ENCODE assay signal across 8 cellular contexts in the genomic region with DNA sequence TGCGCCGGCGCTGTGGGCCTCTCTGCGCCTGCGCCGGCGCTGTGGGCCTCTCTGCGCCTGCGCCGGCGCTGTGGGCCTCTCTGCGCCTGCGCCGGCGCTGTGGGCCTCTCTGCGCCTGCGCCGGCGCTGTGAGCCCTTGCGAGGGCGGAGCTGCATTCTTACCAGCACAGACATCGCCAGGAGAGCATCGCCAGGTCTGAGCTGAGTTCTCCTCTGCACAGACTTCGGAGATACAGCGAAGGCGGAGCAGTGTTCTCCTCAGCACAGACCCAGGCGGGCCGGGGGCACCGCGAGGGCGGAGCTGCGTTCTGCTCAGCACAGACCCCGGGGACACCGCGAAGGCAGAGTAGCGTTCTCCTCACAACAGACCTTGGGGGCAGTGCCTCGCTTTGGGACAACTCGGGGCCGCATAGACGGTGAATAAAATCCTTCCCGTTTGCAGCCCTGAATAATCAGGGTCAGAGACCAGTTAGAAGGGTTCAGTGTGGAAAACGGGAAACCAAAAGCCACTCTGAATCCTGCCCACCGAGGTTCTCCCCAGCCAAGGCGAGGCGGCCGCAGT.
A peak's percentile ranks its signal among the peaks of the same experiment; 100 is the strongest.
DNase-seq lines count a peak whose midpoint lies in the region; ATAC-seq and TF ChIP-seq lines count a peak whose summit lies in the region.
"Not testable (repeated sequence)": the region's sequence is repeated elsewhere in the genome, so short reads cannot be mapped to it uniquely, and the experiment has no call there.

No MANE protein-coding gene starts in this region.

- 6% methylated on average over 22 of the region's 46 CpGs for WGBS in SK-N-SH (ENCODE audit: low lambda C conversion rate)

- peak in 4 of 5 donors; percentile 6 to 33 (median 26) for DNase-seq in CD4-positive, alpha-beta memory T cell
- DNase-seq in SK-N-SH, result peak; percentile 84
- DNase-seq in activated T-cell treated with anti-CD3 and anti-CD28 coated beads, Interleukin-2, amount 50 U/mL, for 72 hours, result peak in 1 of 2 donors; percentile 15
- not testable (repeated sequence) for DNase-seq in brain microvascular endothelial cell; left ventricle myocardium inferior; skeletal muscle cell (ENCODE audit: low read depth); upper lobe of right lung

- not testable (repeated sequence) for H3K9me2 ChIP-seq in SK-N-SH

- not testable (repeated sequence) for H3K27me3 Mint-ChIP-seq in CD4-positive, alpha-beta memory T cell; activated T-cell treated with anti-CD3 and anti-CD28 coated beads, Interleukin-2, amount 50 U/mL, for 72 hours (ENCODE audit: low read depth)

- not testable (repeated sequence) for H3F3A ChIP-seq in SK-N-SH (replicated peaks; ENCODE audit: insufficient read depth)

- peak overlapping the region; percentile 81 for H3K9ac ChIP-seq in SK-N-SH

- not testable (repeated sequence) for TF ChIP-seq CTCF in SK-N-SH (IDR thresholded peaks at IDR 0.05); brain microvascular endothelial cell (IDR thresholded peaks at IDR 0.05; ENCODE audit: low read depth, low read length, missing control alignments); left ventricle myocardium inferior (IDR thresholded peaks at IDR 0.05; ENCODE audit: borderline replicate concordance); upper lobe of right lung (IDR thresholded peaks at IDR 0.05)

- peak overlapping the region in 3 of 7 donors; percentile 5 to 88 (median 52) for H3K27ac Mint-ChIP-seq in CD4-positive, alpha-beta memory T cell
- H3K27ac Mint-ChIP-seq in activated T-cell treated with anti-CD3 and anti-CD28 coated beads, Interleukin-2, amount 50 U/mL, for 72 hours, result not testable (repeated sequence)

- intact Hi-C loops in CD4-positive, alpha-beta memory T cell (cut with micrococcal nuclease); left ventricle myocardium inferior (cut with micrococcal nuclease); upper lobe of right lung (cut with DNase I): not testable (repeated sequence)

- H3K9me3 ChIP-seq in CD4-positive, alpha-beta memory T cell (ENCODE audit: control insufficient read depth in 1 of 2, low read length in 2 of 2); SK-N-SH; left ventricle myocardium inferior (replicated peaks); upper lobe of right lung: not testable (repeated sequence)

- in situ Hi-C loops in brain microvascular endothelial cell (cut with HindIII; ENCODE audit: low pct_ligation_motif_present, low sequenced_read_pairs), result not testable (repeated sequence)

- H4K20me1 ChIP-seq in SK-N-SH (ENCODE audit: insufficient read depth), result not testable (repeated sequence)

- not testable (repeated sequence) for H3K9me3 Mint-ChIP-seq in CD4-positive, alpha-beta memory T cell; activated T-cell treated with anti-CD3 and anti-CD28 coated beads, Interleukin-2, amount 50 U/mL, for 72 hours

- POLR2A ChIA-PET in CD4-positive, alpha-beta memory T cell (lab: Charles Lee; ENCODE audit: partially characterized antibody); SK-N-SH (lab: Yijun Ruan, JAX): not testable (repeated sequence)

- peak overlapping the region; percentile 88 for H3K4me2 ChIP-seq in SK-N-SH

- H3K27ac ChIP-seq in CD4-positive, alpha-beta memory T cell (ENCODE audit: low read depth, low read length); brain microvascular endothelial cell; upper lobe of right lung: not testable (repeated sequence)
- H3K27ac ChIP-seq in SK-N-SH (ENCODE audit: low read depth in 2 of 2, low read length in 1 of 2) (peak overlapping the region; percentile 70 to 86), left ventricle myocardium inferior (replicated peaks) (peak overlapping the region; percentile 57)

- H3K36me3 ChIP-seq in CD4-positive, alpha-beta memory T cell (ENCODE audit: insufficient read depth, low read length); SK-N-SH (replicated peaks in 1 of 2; ENCODE audit: control insufficient read depth in 1 of 2, insufficient read depth in 2 of 2, low read length in 1 of 2); brain microvascular endothelial cell (replicated peaks); left ventricle myocardium inferior; upper lobe of right lung: not testable (repeated sequence)

- peak overlapping the region; percentile 91 for H2AFZ ChIP-seq in SK-N-SH (ENCODE audit: low read depth)

- H3K4me1 ChIP-seq in CD4-positive, alpha-beta memory T cell (ENCODE audit: insufficient read depth, low read length); SK-N-SH (ENCODE audit: control insufficient read depth in 1 of 2, insufficient read depth in 2 of 2, low read depth in 1 of 2, low read length in 1 of 2); left ventricle myocardium inferior; upper lobe of right lung: not testable (repeated sequence)

- TF ChIP-seq EP300 in SK-N-SH (IDR thresholded peaks at IDR 0.05; ENCODE audit: borderline replicate concordance in 1 of 2, low read depth in 1 of 2, low read length in 1 of 2), result not testable (repeated sequence)

- CTCF ChIA-PET in CD4-positive, alpha-beta memory T cell (lab: Charles Lee; ENCODE audit: partially characterized antibody); SK-N-SH (lab: Yijun Ruan, JAX): not testable (repeated sequence)

- not testable (repeated sequence) for H3K4me3 ChIP-seq in CD4-positive, alpha-beta memory T cell (ENCODE audit: low read length in 2 of 2)
- H3K4me3 ChIP-seq in SK-N-SH (ENCODE audit: low read depth in 2 of 2, low read length in 1 of 2) (peak overlapping the region; percentile 70 to 98), brain microvascular endothelial cell (ENCODE audit: low read depth, low read length) (peak overlapping the region; percentile 1), left ventricle myocardium inferior (peak overlapping the region; percentile 56), skeletal muscle cell (ENCODE audit: low read depth, low read length) (peak overlapping the region; percentile 33), upper lobe of right lung (peak overlapping the region; percentile 19)

- peak; percentile 37 for TF ChIP-seq RAD21 in SK-N-SH (IDR thresholded peaks at IDR 0.05; ENCODE audit: low read length)

- H3K4me1 Mint-ChIP-seq in CD4-positive, alpha-beta memory T cell; activated T-cell treated with anti-CD3 and anti-CD28 coated beads, Interleukin-2, amount 50 U/mL, for 72 hours (ENCODE audit: low read depth): not testable (repeated sequence)

- H3K4me3 Mint-ChIP-seq in CD4-positive, alpha-beta memory T cell, result peak overlapping the region; percentile 15 to 77 (median 48)
- peak overlapping the region; percentile 29 to 69 for H3K4me3 Mint-ChIP-seq in activated T-cell treated with anti-CD3 and anti-CD28 coated beads, Interleukin-2, amount 50 U/mL, for 72 hours

- H3K79me2 ChIP-seq in SK-N-SH (ENCODE audit: insufficient read depth), result not testable (repeated sequence)

- ATAC-seq in GM21529 (IDR thresholded peaks at IDR 0.05; ENCODE audit: unreplicated experiment) (peak; percentile 51), upper lobe of right lung (peak; percentile 47)
- ATAC-seq in activated T-cell treated with anti-CD3 and anti-CD28 coated beads, Interleukin-2, amount 50 U/mL, for 72 hours (replicated peaks in 1 of 2), result not testable (repeated sequence)

- not testable (repeated sequence) for H3K36me3 Mint-ChIP-seq in CD4-positive, alpha-beta memory T cell; activated T-cell treated with anti-CD3 and anti-CD28 coated beads, Interleukin-2, amount 50 U/mL, for 72 hours (ENCODE audit: insufficient read depth in 2 of 2)

- not testable (repeated sequence) for H3K27me3 ChIP-seq in CD4-positive, alpha-beta memory T cell (ENCODE audit: insufficient read depth, low read length); SK-N-SH (ENCODE audit: insufficient read depth); brain microvascular endothelial cell (replicated peaks); upper lobe of right lung
- peaks cover 23% of the 10 kb centered on the region for H3K27me3 ChIP-seq in left ventricle myocardium inferior (ENCODE audit: low read depth)

TF ChIP-seq in SK-N-SH, 30 proteins besides CTCF, POLR2A, EP300 and RAD21:
- TF ChIP-seq NRF1 (IDR thresholded peaks at IDR 0.05; ENCODE audit: low read depth, low read length) (peak; percentile 82), TAF1 (IDR thresholded peaks at IDR 0.05; ENCODE audit: borderline replicate concordance, low read depth, low read length) (peak; percentile 87), SMC3 (IDR thresholded peaks at IDR 0.05; ENCODE audit: low read depth, low read length) (peak; percentile 19; the same call in 1 of the 2 replicates), POLR2AphosphoS5 (IDR thresholded peaks at IDR 0.05; ENCODE audit: low read depth, low read length) (peak; percentile 91)
